Comparison of ENCODE assay signal across 11 cellular contexts in the genomic region with DNA sequence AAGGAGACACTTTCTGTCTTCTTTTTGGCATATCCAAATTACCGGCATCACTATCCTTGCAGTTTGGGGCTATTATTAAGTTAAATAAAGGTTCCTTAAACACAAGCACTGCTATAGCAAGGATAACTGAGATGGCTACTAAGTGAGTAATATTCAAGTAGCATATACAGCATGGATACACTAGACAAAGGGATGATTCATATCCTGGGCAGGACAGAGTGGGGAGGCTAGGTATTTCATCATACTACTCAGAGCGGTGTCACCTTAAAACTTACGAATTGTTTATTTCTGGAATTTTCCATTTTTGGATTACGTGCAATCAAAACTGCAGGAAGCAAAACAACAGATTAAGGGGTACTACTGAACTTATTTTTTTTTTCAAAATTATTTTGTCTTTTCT. TPM values are rescaled to one million over a fixed set of nuclear protein-coding genes. Genes with fewer than 3 reads are reported as not detected.
A peak's percentile ranks its signal among the peaks of the same experiment; 100 is the strongest.
DNase-seq lines count a peak whose midpoint lies in the region; ATAC-seq and TF ChIP-seq lines count a peak whose summit lies in the region.
"Had no signal": no experiment of that assay in that cellular context is flagged by ENCODE, and none has a peak within 500 bp of the region (broad histone marks: within the 10 kb centered on the region; RNA-seq: fewer than 3 reads in every experiment).

No MANE protein-coding gene starts in this region.

- H3K4me1 ChIP-seq in RWPE2 (ENCODE audit: insufficient read depth, poor library complexity, severe bottlenecking): peaks cover 41% of the 10 kb centered on the region
- peaks cover 0 to 4% (median 0%) of the 10 kb centered on the region in 4 donors for H3K4me1 ChIP-seq in esophagus muscularis mucosa

- TF ChIP-seq CTCF in natural killer cell (IDR thresholded peaks at IDR 0.05): no peak
- no peak for TF ChIP-seq CTCF in RWPE2 (IDR thresholded peaks at IDR 0.05; ENCODE audit: poor library complexity, severe bottlenecking)
- TF ChIP-seq CTCF in esophagus muscularis mucosa (IDR thresholded peaks at IDR 0.05): no peak

- peak; percentile 63 to 77 for ATAC-seq in natural killer cell treated with Interleukin-12 subunit alpha and Interleukin-12 subunit beta and Interleukin-15 and Interleukin-18, amount 100 ng/mL, for 72 hours
- ATAC-seq in natural killer cell (no peak), RWPE2 (ENCODE audit: low read depth) (peak; percentile 100)

- 75% methylated on average over 4 of the region's 4 CpGs for WGBS in esophagus muscularis mucosa

- TF ChIP-seq EP300 in esophagus muscularis mucosa (IDR thresholded peaks at IDR 0.05): no peak

- H3K36me3 ChIP-seq in RWPE2 (ENCODE audit: low read depth) (peaks cover 18% of the 10 kb centered on the region), esophagus muscularis mucosa (peaks cover 0 to 10% (median 4%) of the 10 kb centered on the region in 4 donors)

- intact Hi-C loops in natural killer cell (cut with micrococcal nuclease): no loop called here
- intact Hi-C loops in esophagus muscularis mucosa (cut with DNase I): no loop called here

- peak overlapping the region; percentile 91 for H3K27ac ChIP-seq in RWPE2 (ENCODE audit: poor library complexity, severe bottlenecking)
- H3K27ac ChIP-seq in esophagus muscularis mucosa (replicated peaks in 1 of 4): no peak overlapping the region

- peaks cover 10% of the 10 kb centered on the region for H3K9me3 Mint-ChIP-seq in natural killer cell treated with Interleukin-12 subunit alpha and Interleukin-12 subunit beta and Interleukin-15 and Interleukin-18, amount 100 ng/mL, for 72 hours
- peaks cover 0 to 6% of the 10 kb centered on the region in 2 donors for H3K9me3 Mint-ChIP-seq in natural killer cell

- DNase-seq in natural killer cell treated with Interleukin-12 subunit alpha and Interleukin-12 subunit beta and Interleukin-15 and Interleukin-18, amount 100 ng/mL, for 72 hours (ENCODE audit: low spot score): no peak
- DNase-seq in natural killer cell: no peak
- DNase-seq in RWPE2 (ENCODE audit: low spot score): no peak
- DNase-seq in fibroblast of the conjunctiva (ENCODE audit: low read depth): peak; percentile 86
- DNase-seq in esophagus muscularis mucosa (ENCODE audit: extremely low spot score): no peak
- no peak for DNase-seq in C1 segment of cervical spinal cord (lab: John Stamatoyannopoulos, UW)
- DNase-seq in NCI-H1048 (lab: John Stamatoyannopoulos, UW): no peak
- DNase-seq in stimulated activated CD4-positive, alpha-beta T cell treated with anti-CD3 and anti-CD28 coated beads, Interleukin-1b, Interleukin-23, amount 100 ng/mL, for 48 hours: no peak
- DNase-seq: anterior cingulate cortex, NCI-H146, T1000 had no signal

- no peak overlapping the region for H3K4me3 ChIP-seq in RWPE2 (ENCODE audit: severe bottlenecking)
- H3K4me3 ChIP-seq in esophagus muscularis mucosa: no peak overlapping the region

- no peak for TF ChIP-seq POLR2A in esophagus muscularis mucosa (IDR thresholded peaks at IDR 0.05; ENCODE audit: low read depth)

- H3K9me3 ChIP-seq in RWPE2 (ENCODE audit: severe bottlenecking) (peaks cover 3% of the 10 kb centered on the region), esophagus muscularis mucosa (peaks cover 0 to 13% (median 8%) of the 10 kb centered on the region in 4 donors)

- peaks cover 0 to 12% of the 10 kb centered on the region in 2 donors for H3K4me1 Mint-ChIP-seq in natural killer cell treated with Interleukin-12 subunit alpha and Interleukin-12 subunit beta and Interleukin-15 and Interleukin-18, amount 100 ng/mL, for 72 hours (ENCODE audit: low read depth in 2 of 2)
- peaks cover under 1 to 6% of the 10 kb centered on the region in 2 donors for H3K4me1 Mint-ChIP-seq in natural killer cell

- H3K27me3 Mint-ChIP-seq in natural killer cell treated with Interleukin-12 subunit alpha and Interleukin-12 subunit beta and Interleukin-15 and Interleukin-18, amount 100 ng/mL, for 72 hours: no peaks in the 10 kb centered on the region
- H3K27me3 Mint-ChIP-seq in natural killer cell (ENCODE audit: low read depth in 2 of 2): no peaks in the 10 kb centered on the region

- H3K27me3 ChIP-seq in RWPE2 (ENCODE audit: insufficient read depth, poor library complexity, severe bottlenecking) (no peaks in the 10 kb centered on the region), esophagus muscularis mucosa (no peaks in the 10 kb centered on the region)

- no peak overlapping the region for H3K4me3 Mint-ChIP-seq in natural killer cell treated with Interleukin-12 subunit alpha and Interleukin-12 subunit beta and Interleukin-15 and Interleukin-18, amount 100 ng/mL, for 72 hours
- H3K4me3 Mint-ChIP-seq in natural killer cell: no peak overlapping the region

- H3K36me3 Mint-ChIP-seq in natural killer cell treated with Interleukin-12 subunit alpha and Interleukin-12 subunit beta and Interleukin-15 and Interleukin-18, amount 100 ng/mL, for 72 hours: peaks cover 35% of the 10 kb centered on the region
- H3K36me3 Mint-ChIP-seq in natural killer cell: peaks cover 21% of the 10 kb centered on the region

- peak overlapping the region in 1 of 2 donors; percentile 52 for H3K27ac Mint-ChIP-seq in natural killer cell treated with Interleukin-12 subunit alpha and Interleukin-12 subunit beta and Interleukin-15 and Interleukin-18, amount 100 ng/mL, for 72 hours
- H3K27ac Mint-ChIP-seq in natural killer cell: no peak overlapping the region

RNA-seq across cellular contexts. Expression of gene FER, which starts 54.1 kb away (rescaled TPM):
- 10 to 100 TPM; 13.4 to 22.1 TPM for total RNA-seq in natural killer cell treated with Interleukin-12 subunit alpha and Interleukin-12 subunit beta and Interleukin-15 and Interleukin-18, amount 100 ng/mL, for 72 hours
- total RNA-seq in natural killer cell (10 to 100 TPM; 17.3 to 25.2 (median 19.4) TPM), esophagus muscularis mucosa (10 to 100 TPM; 17.6 to 32.8 (median 25.4) TPM)

Comparison
In these comparisons a context has a peak if more than half of its experiments do, and no peak if none do; other contexts are left out.
1. ATAC-seq: peak in natural killer cell treated with Interleukin-12 subunit alpha and Interleukin-12 subunit beta and Interleukin-15 and Interleukin-18, amount 100 ng/mL, for 72 hours (2 of 2) and RWPE2 (single experiment); none in natural killer cell (0 of 3).